In genomic region chr3:120642368-120642948, GRCh38 we compare ENCODE assay signal across 12 cellular contexts. TPM values are rescaled to one million over a fixed set of nuclear protein-coding genes. Genes with fewer than 3 reads are reported as not detected.
DNase-seq lines count a peak whose midpoint lies in the region; ATAC-seq and TF ChIP-seq lines count a peak whose summit lies in the region.
"Had no signal": no experiment of that assay in that cellular context is flagged by ENCODE, and none has a peak within 500 bp of the region (broad histone marks: within the 10 kb centered on the region; RNA-seq: fewer than 3 reads in every experiment).

No MANE protein-coding gene starts in this region.

- H3K27me3 Mint-ChIP-seq in activated CD8-positive, alpha-beta memory T cell treated with anti-CD3 and anti-CD28 coated beads, Interleukin-2, amount 10 ng/mL, durations not matched to agents 7 days and 5 days: peaks cover 2% of the 10 kb centered on the region
- H3K27me3 Mint-ChIP-seq: T-cell had no signal

- DNase-seq in activated CD8-positive, alpha-beta memory T cell treated with anti-CD3 and anti-CD28 coated beads, Interleukin-2, amount 10 ng/mL, durations not matched to agents 7 days and 5 days: peak; percentile 47
- DNase-seq in activated CD8-positive, alpha-beta memory T cell treated with anti-CD3 and anti-CD28 coated beads, Interleukin-2, amount 50 U/mL, for 4 hours: no peak
- DNase-seq in OCI-M1 (lab: John Stamatoyannopoulos, UW) (peak; percentile 93), fibroblast of the aortic adventitia (ENCODE audit: low read depth) (peak; percentile 52), ureter (ENCODE audit: low spot score) (no peak)
- DNase-seq in activated naive CD4-positive, alpha-beta T cell treated with anti-CD3 and anti-CD28 coated beads, Interleukin-2, amount 50 U/mL, for 16 hours: no peak
- DNase-seq: NCI-H2171 had no signal

- H3K27ac Mint-ChIP-seq in activated CD8-positive, alpha-beta memory T cell treated with anti-CD3 and anti-CD28 coated beads, Interleukin-2, amount 10 ng/mL, durations not matched to agents 7 days and 5 days: no peak overlapping the region
- H3K27ac Mint-ChIP-seq: T-cell had no signal

- CTCF ChIA-PET in activated CD8-positive, alpha-beta memory T cell treated with anti-CD3 and anti-CD28 coated beads, Interleukin-2, amount 10 ng/mL, durations not matched to agents 7 days and 5 days (lab: Charles Lee): no interaction called here

- H3K4me3 Mint-ChIP-seq in activated CD8-positive, alpha-beta memory T cell treated with anti-CD3 and anti-CD28 coated beads, Interleukin-2, amount 10 ng/mL, durations not matched to agents 7 days and 5 days: no peak overlapping the region
- H3K4me3 Mint-ChIP-seq: T-cell had no signal

- peak; percentile 19 for TF ChIP-seq CTCF in fibroblast of the aortic adventitia (IDR thresholded peaks at IDR 0.05; ENCODE audit: insufficient read depth, low read length)

- no peak overlapping the region for H3K4me3 ChIP-seq in fibroblast of the aortic adventitia (ENCODE audit: low read depth, low read length)
- H3K4me3 ChIP-seq: right atrium auricular region had no signal

- H3K4me1 Mint-ChIP-seq in activated CD8-positive, alpha-beta memory T cell treated with anti-CD3 and anti-CD28 coated beads, Interleukin-2, amount 10 ng/mL, durations not matched to agents 7 days and 5 days: peaks cover 6% of the 10 kb centered on the region

- H3K36me3 Mint-ChIP-seq in activated CD8-positive, alpha-beta memory T cell treated with anti-CD3 and anti-CD28 coated beads, Interleukin-2, amount 10 ng/mL, durations not matched to agents 7 days and 5 days: no peaks in the 10 kb centered on the region

- peak overlapping the region; percentile 14 for H3K27ac ChIP-seq in temporal lobe (ENCODE audit: low read depth, low read length)
- H3K27ac ChIP-seq: right atrium auricular region had no signal

- ATAC-seq in activated CD8-positive, alpha-beta memory T cell treated with anti-CD3 and anti-CD28 coated beads, Interleukin-2, amount 10 ng/mL, durations not matched to agents 7 days and 5 days: no peak
- ATAC-seq in GM18870 (IDR thresholded peaks at IDR 0.05; ENCODE audit: unreplicated experiment): no peak
- ATAC-seq: left lobe of liver, T-cell had no signal

- H3K9me3 Mint-ChIP-seq in activated CD8-positive, alpha-beta memory T cell treated with anti-CD3 and anti-CD28 coated beads, Interleukin-2, amount 10 ng/mL, durations not matched to agents 7 days and 5 days (ENCODE audit: low read depth): no peaks in the 10 kb centered on the region

RNA-seq across cellular contexts. Expression of gene HGD, which starts 39.6 kb away (rescaled TPM):
- under 1 TPM; 0.23 to 0.49 TPM for total RNA-seq in activated CD8-positive, alpha-beta memory T cell treated with anti-CD3 and anti-CD28 coated beads, Interleukin-2, amount 10 ng/mL, durations not matched to agents 7 days and 5 days
- total RNA-seq in fibroblast of the aortic adventitia (ENCODE audit: low replicate concordance): 0.09 and 0.57 TPM in 2 replicates
- total RNA-seq in temporal lobe: 0.98 TPM
- total RNA-seq in ureter: 0.36 TPM

RNA-seq across cellular contexts. Expression of gene NDUFB4, which starts 46.3 kb away (rescaled TPM):
- total RNA-seq in activated CD8-positive, alpha-beta memory T cell treated with anti-CD3 and anti-CD28 coated beads, Interleukin-2, amount 10 ng/mL, durations not matched to agents 7 days and 5 days: 100 to 1,000 TPM; 117 to 124 TPM
- total RNA-seq in fibroblast of the aortic adventitia (ENCODE audit: low replicate concordance) (5.6 and 64.1 TPM in 2 replicates), temporal lobe (25.8 TPM), ureter (120 TPM)

Comparison
In these comparisons a context has a peak if more than half of its experiments do, and no peak if none do; other contexts are left out.
1. DNase-seq: peak in activated CD8-positive, alpha-beta memory T cell treated with anti-CD3 and anti-CD28 coated beads, Interleukin-2, amount 10 ng/mL, durations not matched to agents 7 days and 5 days (single experiment), OCI-M1 (single experiment) and fibroblast of the aortic adventitia (single experiment); none in activated CD8-positive, alpha-beta memory T cell treated with anti-CD3 and anti-CD28 coated beads, Interleukin-2, amount 50 U/mL, for 4 hours (single experiment), activated naive CD4-positive, alpha-beta T cell treated with anti-CD3 and anti-CD28 coated beads, Interleukin-2, amount 50 U/mL, for 16 hours (single experiment) and ureter (single experiment).